ENCODE assay signal across 24 cellular contexts in the genomic region with DNA sequence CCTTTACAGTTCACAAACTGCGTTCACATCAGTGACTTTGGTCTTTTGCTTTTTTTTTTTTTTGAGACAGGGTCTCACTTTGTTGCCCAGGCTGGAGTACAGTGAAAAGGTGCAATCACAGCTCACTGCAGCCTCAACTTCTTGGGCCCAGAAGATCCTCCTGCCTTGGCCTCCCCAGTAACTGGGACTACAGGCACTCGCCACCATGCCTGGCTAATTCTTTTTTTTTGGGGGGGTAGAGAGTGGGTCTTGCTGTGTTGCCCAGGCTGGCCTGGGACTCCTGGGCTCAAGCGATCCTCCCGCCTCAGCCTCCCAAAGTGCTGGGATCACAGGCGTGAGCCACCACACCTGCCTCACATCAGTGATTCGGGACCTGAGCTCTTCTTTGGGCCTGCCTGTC. TPM values are rescaled to one million over a fixed set of nuclear protein-coding genes. Genes with fewer than 3 reads are reported as not detected.
"Had no signal": no experiment of that assay in that cellular context is flagged by ENCODE, and none has a peak within 500 bp of the region (broad histone marks: within the 10 kb centered on the region; RNA-seq: fewer than 3 reads in every experiment).

No MANE protein-coding gene starts in this region.

- H3K4me3 ChIP-seq: SJSA1 had no signal

- FAIRE-seq: RCC 7860 had no signal

- H3K36me3 Mint-ChIP-seq: T-cell had no signal

- H3K27ac Mint-ChIP-seq: T-cell had no signal

- ATAC-seq: T-cell had no signal

- H3K9ac ChIP-seq: KMS-11, SK-N-SH had no signal

- H3K36me3 ChIP-seq: SJSA1 had no signal

- DNase-seq: Kasumi-1, MM.1S, NCI-H1092 treated with DMSO at 0.1 percent for 48 hours, NCI-H1436, NCI-H187, NCI-H2029, NCI-H2081 treated with DMSO at 0.1 percent for 48 hours, NCI-H2171, NCI-H226, NCI-H446, NCI-H510A, NCI-H524 treated with DMSO at 0.1 percent for 48 hours, NCI-H774, Right ventricle myocardium superior, RPMI8226, SIG-M5, SK-N-SH, SW 1271, T-cell had no signal

- H3K4me3 Mint-ChIP-seq: T-cell had no signal

- H3K9me3 ChIP-seq: SJSA1, SK-N-SH had no signal

- H3K27ac ChIP-seq: HL-60, KMS-11, SJSA1 had no signal

- H3K9me3 Mint-ChIP-seq: T-cell had no signal

RNA-seq across cellular contexts. Expression of a gene that starts 35.7 kb away (rescaled TPM):
- total RNA-seq: M059J, Right ventricle myocardium superior, SJSA1, T-cell had no signal
- polyA plus RNA-seq: SK-N-SH had no signal
